ENCODE assay signal across 9 cellular contexts in genomic region chr13:21139374-21139773, GRCh38. TPM values are rescaled to one million over a fixed set of nuclear protein-coding genes. Genes with fewer than 3 reads are reported as not detected.
DNase-seq lines count a peak whose midpoint lies in the region; ATAC-seq and TF ChIP-seq lines count a peak whose summit lies in the region.
"Had no signal": no experiment of that assay in that cellular context is flagged by ENCODE, and none has a peak within 500 bp of the region (broad histone marks: within the 10 kb centered on the region; RNA-seq: fewer than 3 reads in every experiment).

No MANE protein-coding gene starts in this region.

- H2AFZ ChIP-seq in PC-3 (ENCODE audit: low read length), result peak overlapping the region; percentile 93
- no peak overlapping the region for H2AFZ ChIP-seq in parathyroid adenoma

- H3K27me3 ChIP-seq in PC-3 (ENCODE audit: low read length) (no peaks in the 10 kb centered on the region), parathyroid adenoma (ENCODE audit: control insufficient read depth, insufficient read depth, low read length) (no peaks in the 10 kb centered on the region)

- H3K79me2 ChIP-seq in PC-3 (ENCODE audit: low read length) (peaks cover 40% of the 10 kb centered on the region), parathyroid adenoma (peaks cover 20% of the 10 kb centered on the region)

- H3K9me3 ChIP-seq in PC-3 (ENCODE audit: low read length), result no peaks in the 10 kb centered on the region
- no peaks in the 10 kb centered on the region for H3K9me3 ChIP-seq in parathyroid adenoma (ENCODE audit: control insufficient read depth, low read length)

- ATAC-seq in PC-3 (no peak), HG03196 (IDR thresholded peaks at IDR 0.05; ENCODE audit: unreplicated experiment) (no peak), HG02798 (IDR thresholded peaks at IDR 0.05; ENCODE audit: poor library complexity, unreplicated experiment) (no peak)

- H3K9ac ChIP-seq in PC-3 (ENCODE audit: low read length) (peak overlapping the region; percentile 90), parathyroid adenoma (no peak overlapping the region)

- no TSS peak for BruUV-seq in PC-3 (replicated peaks; lab: Mats Ljungman, UMichigan)

- H3K4me3 ChIP-seq in PC-3 (ENCODE audit: low read length) (peak overlapping the region; percentile 90), epithelial cell of esophagus (ENCODE audit: low read length) (peak overlapping the region; percentile 81), parathyroid adenoma (ENCODE audit: low read depth, low read length) (peak overlapping the region; percentile 84)

- H3K27ac ChIP-seq in PC-3 (ENCODE audit: low read length) (no peak overlapping the region), parathyroid adenoma (no peak overlapping the region)

- TF ChIP-seq CTCF in PC-3 (conservative IDR thresholded peaks at IDR 0.05; ENCODE audit: low read depth, low read length), result no peak
- TF ChIP-seq CTCF in epithelial cell of esophagus (IDR thresholded peaks at IDR 0.05; ENCODE audit: insufficient read depth, low read depth, low read length, missing control alignments), result no peak
- no peak for TF ChIP-seq CTCF in parathyroid adenoma (IDR thresholded peaks at IDR 0.05)

- DNase-seq in DMS53 treated with DMSO at 0.1 percent for 48 hours (lab: John Stamatoyannopoulos, UW; ENCODE audit: unreplicated experiment) (peak; percentile 56), PC-3 (no peak), epithelial cell of esophagus (ENCODE audit: low read depth) (no peak), NCI-H1105 (lab: John Stamatoyannopoulos, UW) (no peak), AML-193 (lab: John Stamatoyannopoulos, UW) (no peak)
- DNase-seq: dermis blood vessel endothelial cell had no signal

- peak overlapping the region; percentile 85 for H3K4me2 ChIP-seq in PC-3 (ENCODE audit: low read length)
- peak overlapping the region; percentile 88 for H3K4me2 ChIP-seq in parathyroid adenoma (ENCODE audit: low read length)

- CTCF ChIA-PET in PC-3 (lab: Charles Lee), result no interaction called here

- H3K4me1 ChIP-seq in PC-3 (ENCODE audit: insufficient read depth, low read length) (peaks cover 26% of the 10 kb centered on the region), parathyroid adenoma (peaks cover 9% of the 10 kb centered on the region)

- H3K9me2 ChIP-seq in PC-3 (replicated peaks; ENCODE audit: low read length), result no peaks in the 10 kb centered on the region

- POLR2A ChIA-PET in PC-3 (lab: Charles Lee; ENCODE audit: unreplicated experiment), result no interaction called here

- intact Hi-C loops in PC-3 (cut with micrococcal nuclease), result loop anchor here (5.0 to 10.0 kb wide), 2 partner anchors 75 to 107 kb away; partner anchors contain the start of gene LATS2

- H4K20me1 ChIP-seq in PC-3 (ENCODE audit: low read length), result peaks cover 22% of the 10 kb centered on the region; the same call in 1 of the 2 replicates

- H3K36me3 ChIP-seq in PC-3 (ENCODE audit: low read depth, low read length), result peaks cover 15% of the 10 kb centered on the region
- H3K36me3 ChIP-seq in parathyroid adenoma (ENCODE audit: control insufficient read depth, insufficient read depth, low read length), result no peaks in the 10 kb centered on the region

- H3F3A ChIP-seq in PC-3 (ENCODE audit: low read length, unreplicated experiment), result no peaks in the 10 kb centered on the region

RNA-seq across cellular contexts. Expression of gene SAP18, which starts 0.5 kb away (rescaled TPM):
- total RNA-seq in PC-3 (2014; rRNA removed), result 54.8 and 83.8 TPM in 2 replicates

RNA-seq across cellular contexts. Expression of gene SKA3, which starts 37.0 kb away (rescaled TPM):
- total RNA-seq in PC-3 (2014; rRNA removed), result 29.0 and 32.4 TPM in 2 replicates

RNA-seq across cellular contexts. Expression of gene MRPL57, which starts 37.1 kb away (rescaled TPM):
- total RNA-seq in PC-3 (2014; rRNA removed), result 56.4 and 92.3 TPM in 2 replicates
